10 cellular contexts compared by ENCODE assay signal in genomic region chr3:48130321-48130881, GRCh38. TPM values are rescaled to one million over a fixed set of nuclear protein-coding genes. Genes with fewer than 3 reads are reported as not detected.
A peak's percentile ranks its signal among the peaks of the same experiment; 100 is the strongest.
DNase-seq lines count a peak whose midpoint lies in the region; ATAC-seq and TF ChIP-seq lines count a peak whose summit lies in the region.
"Had no signal": no experiment of that assay in that cellular context is flagged by ENCODE, and none has a peak within 500 bp of the region (broad histone marks: within the 10 kb centered on the region; RNA-seq: fewer than 3 reads in every experiment).

No MANE protein-coding gene starts in this region.

- CTCF ChIA-PET in Caco-2 (lab: Charles Lee), result no interaction called here
- CTCF ChIA-PET in naive thymus-derived CD4-positive, alpha-beta T cell (lab: Charles Lee), result no interaction called here

- peak overlapping the region; percentile 72; the same call in 1 of the 2 replicates for H2AFZ ChIP-seq in GM23338
- peak overlapping the region; percentile 1 for H2AFZ ChIP-seq in smooth muscle cell (ENCODE audit: low read depth)

- H3K79me2 ChIP-seq in GM23338 (replicated peaks; ENCODE audit: insufficient read depth) (no peaks in the 10 kb centered on the region), smooth muscle cell (ENCODE audit: low read depth) (no peaks in the 10 kb centered on the region)

- no peak overlapping the region for H3K27ac ChIP-seq in GM23338 (ENCODE audit: low read depth)
- peak overlapping the region; percentile 64 to 88 for H3K27ac ChIP-seq in left lung
- peak overlapping the region; percentile 97 for H3K27ac ChIP-seq in smooth muscle cell (ENCODE audit: low read depth)
- H3K27ac ChIP-seq in naive thymus-derived CD4-positive, alpha-beta T cell (ENCODE audit: low read depth, low read length), result no peak overlapping the region
- H3K27ac ChIP-seq: VCaP had no signal

- H3K9me3 Mint-ChIP-seq in GM23338, result no peaks in the 10 kb centered on the region
- H3K9me3 Mint-ChIP-seq in Caco-2 (ENCODE audit: unreplicated experiment), result no peaks in the 10 kb centered on the region
- H3K9me3 Mint-ChIP-seq in naive thymus-derived CD4-positive, alpha-beta T cell, result no peaks in the 10 kb centered on the region
- H3K9me3 Mint-ChIP-seq: stimulated activated effector memory CD8-positive, alpha-beta T cell treated with anti-CD3 and anti-CD28 coated beads, Interleukin-12 subunit alpha, Interleukin-12 subunit beta, amount 100 ng/mL, for 72 hours had no signal

- peak overlapping the region; percentile 83 for H3K9ac ChIP-seq in smooth muscle cell (ENCODE audit: low read depth)

- POLR2A ChIA-PET in Caco-2 (lab: Charles Lee), result no interaction called here
- POLR2A ChIA-PET in naive thymus-derived CD4-positive, alpha-beta T cell (lab: Charles Lee), result no interaction called here

- H3K27me3 ChIP-seq in GM23338 (ENCODE audit: insufficient read depth) (no peaks in the 10 kb centered on the region), left lung (no peaks in the 10 kb centered on the region), smooth muscle cell (ENCODE audit: low read depth) (no peaks in the 10 kb centered on the region), Caco-2 (replicated peaks; ENCODE audit: control insufficient read depth, insufficient read depth, low read length) (no peaks in the 10 kb centered on the region)
- no peaks in the 10 kb centered on the region for H3K27me3 ChIP-seq in naive thymus-derived CD4-positive, alpha-beta T cell (ENCODE audit: control insufficient read depth in 2 of 2, insufficient read depth in 2 of 2, low read length in 2 of 2)

- peak; percentile 29; the same call in 1 of the 3 replicates for ATAC-seq in GM23338
- ATAC-seq in left lung, result peak; percentile 91
- no peak for ATAC-seq in HG03280 (IDR thresholded peaks at IDR 0.05; ENCODE audit: unreplicated experiment)
- no peak for ATAC-seq in naive thymus-derived CD4-positive, alpha-beta T cell
- ATAC-seq: stimulated activated effector memory CD8-positive, alpha-beta T cell treated with anti-CD3 and anti-CD28 coated beads, Interleukin-12 subunit alpha, Interleukin-12 subunit beta, amount 100 ng/mL, for 72 hours had no signal

- TF ChIP-seq CTCF in GM23338 (conservative IDR thresholded peaks at IDR 0.05; ENCODE audit: low read depth in 2 of 2) (no peak), choroid plexus epithelial cell (conservative IDR thresholded peaks at IDR 0.05; ENCODE audit: low read depth, low read length) (no peak), left lung (IDR thresholded peaks at IDR 0.05) (no peak), smooth muscle cell (IDR thresholded peaks at IDR 0.05; ENCODE audit: borderline replicate concordance, insufficient read depth, poor library complexity, severe bottlenecking) (no peak), Caco-2 (IDR thresholded peaks at IDR 0.05; ENCODE audit: insufficient read depth in 1 of 2, low read depth in 1 of 2, low read length in 1 of 2, severe bottlenecking in 1 of 2, unreplicated experiment in 1 of 2) (no peak)

- 25% methylated on average over 8 of the region's 8 CpGs for WGBS in smooth muscle cell (ENCODE audit: low lambda C conversion rate)

- H3F3A ChIP-seq in GM23338 (replicated peaks; ENCODE audit: low read depth) (no peaks in the 10 kb centered on the region), smooth muscle cell (ENCODE audit: low read depth) (peaks cover 14% of the 10 kb centered on the region)

- H3K36me3 Mint-ChIP-seq in GM23338 (ENCODE audit: low read depth) (no peaks in the 10 kb centered on the region), Caco-2 (ENCODE audit: insufficient read depth, unreplicated experiment) (no peaks in the 10 kb centered on the region)
- H3K36me3 Mint-ChIP-seq in naive thymus-derived CD4-positive, alpha-beta T cell, result no peaks in the 10 kb centered on the region
- H3K36me3 Mint-ChIP-seq: stimulated activated effector memory CD8-positive, alpha-beta T cell treated with anti-CD3 and anti-CD28 coated beads, Interleukin-12 subunit alpha, Interleukin-12 subunit beta, amount 100 ng/mL, for 72 hours had no signal

- H3K36me3 ChIP-seq in GM23338 (ENCODE audit: insufficient read depth) (no peaks in the 10 kb centered on the region), left lung (no peaks in the 10 kb centered on the region), smooth muscle cell (ENCODE audit: low read depth) (no peaks in the 10 kb centered on the region), Caco-2 (ENCODE audit: control insufficient read depth, insufficient read depth, low read length) (no peaks in the 10 kb centered on the region)
- H3K36me3 ChIP-seq in naive thymus-derived CD4-positive, alpha-beta T cell (ENCODE audit: control insufficient read depth in 2 of 3, insufficient read depth in 3 of 3, low read length in 3 of 3), result no peaks in the 10 kb centered on the region

- H3K4me1 Mint-ChIP-seq in GM23338 (peaks cover under 1% of the 10 kb centered on the region; the same call in 2 of the 3 replicates), Caco-2 (ENCODE audit: low read depth, unreplicated experiment) (no peaks in the 10 kb centered on the region)
- H3K4me1 Mint-ChIP-seq in naive thymus-derived CD4-positive, alpha-beta T cell, result peaks cover 0 to under 1% (median 0%) of the 10 kb centered on the region in 7 donors
- H3K4me1 Mint-ChIP-seq: stimulated activated effector memory CD8-positive, alpha-beta T cell treated with anti-CD3 and anti-CD28 coated beads, Interleukin-12 subunit alpha, Interleukin-12 subunit beta, amount 100 ng/mL, for 72 hours had no signal

- H4K20me1 ChIP-seq in GM23338 (replicated peaks; ENCODE audit: insufficient read depth), result no peaks in the 10 kb centered on the region
- H4K20me1 ChIP-seq in smooth muscle cell (ENCODE audit: low read depth), result no peaks in the 10 kb centered on the region

- peaks cover 11% of the 10 kb centered on the region for H3K27me3 Mint-ChIP-seq in GM23338 (ENCODE audit: insufficient read depth, low read depth, poor library complexity)
- no peaks in the 10 kb centered on the region for H3K27me3 Mint-ChIP-seq in Caco-2 (ENCODE audit: insufficient read depth, unreplicated experiment)
- H3K27me3 Mint-ChIP-seq in naive thymus-derived CD4-positive, alpha-beta T cell, result no peaks in the 10 kb centered on the region

- H3K4me3 Mint-ChIP-seq in GM23338, result no peak overlapping the region
- no peak overlapping the region for H3K4me3 Mint-ChIP-seq in Caco-2 (ENCODE audit: unreplicated experiment)
- H3K4me3 Mint-ChIP-seq in naive thymus-derived CD4-positive, alpha-beta T cell, result no peak overlapping the region
- H3K4me3 Mint-ChIP-seq: stimulated activated effector memory CD8-positive, alpha-beta T cell treated with anti-CD3 and anti-CD28 coated beads, Interleukin-12 subunit alpha, Interleukin-12 subunit beta, amount 100 ng/mL, for 72 hours had no signal

- H3K9me2 ChIP-seq in GM23338 (ENCODE audit: insufficient read depth), result no peaks in the 10 kb centered on the region

- no peaks in the 10 kb centered on the region for H3K9me3 ChIP-seq in left lung
- no peaks in the 10 kb centered on the region for H3K9me3 ChIP-seq in smooth muscle cell (replicated peaks; ENCODE audit: low read depth)
- no peaks in the 10 kb centered on the region for H3K9me3 ChIP-seq in Caco-2
- no peaks in the 10 kb centered on the region for H3K9me3 ChIP-seq in naive thymus-derived CD4-positive, alpha-beta T cell (ENCODE audit: control insufficient read depth in 2 of 3, low read length in 3 of 3)

- H3K4me1 ChIP-seq in GM23338 (ENCODE audit: insufficient read depth), result no peaks in the 10 kb centered on the region
- H3K4me1 ChIP-seq in left lung, result peaks cover 0 to 14% of the 10 kb centered on the region in 2 donors
- H3K4me1 ChIP-seq in smooth muscle cell (ENCODE audit: low read depth), result peaks cover 10% of the 10 kb centered on the region
- 0 out of 2 replicates have a peak, but pooled peaks cover 2% of the 10 kb centered on the region for H3K4me1 ChIP-seq in Caco-2
- H3K4me1 ChIP-seq in naive thymus-derived CD4-positive, alpha-beta T cell (ENCODE audit: control insufficient read depth in 2 of 2, insufficient read depth in 2 of 2, low read length in 2 of 2), result no peaks in the 10 kb centered on the region

- no peak overlapping the region for H3K4me2 ChIP-seq in GM23338
- peak overlapping the region; percentile 70 for H3K4me2 ChIP-seq in smooth muscle cell

- H3K27ac Mint-ChIP-seq in GM23338, result no peak overlapping the region
- no peak overlapping the region for H3K27ac Mint-ChIP-seq in Caco-2 (ENCODE audit: unreplicated experiment)
- no peak overlapping the region for H3K27ac Mint-ChIP-seq in naive thymus-derived CD4-positive, alpha-beta T cell
- H3K27ac Mint-ChIP-seq: stimulated activated effector memory CD8-positive, alpha-beta T cell treated with anti-CD3 and anti-CD28 coated beads, Interleukin-12 subunit alpha, Interleukin-12 subunit beta, amount 100 ng/mL, for 72 hours had no signal

- DNase-seq in GM23338 (ENCODE audit: low spot score) (no peak), choroid plexus epithelial cell (ENCODE audit: low read depth) (peak; percentile 96), left lung (peak in 1 of 2 donors; percentile 79), smooth muscle cell (lab: John Stamatoyannopoulos, UW; ENCODE audit: unreplicated experiment) (peak; percentile 43), AML-193 (lab: John Stamatoyannopoulos, UW) (no peak), Caco-2 (no peak)
- DNase-seq in naive thymus-derived CD4-positive, alpha-beta T cell, result no peak

- intact Hi-C loops in left lung (cut with DNase I) (no loop called here), Caco-2 (cut with micrococcal nuclease; ENCODE audit: unreplicated experiment) (no loop called here)
- intact Hi-C loops in naive thymus-derived CD4-positive, alpha-beta T cell (cut with micrococcal nuclease), result loop anchor here in 1 of 2 donors (5.0 kb wide), 1 partner anchor 202 kb away; the partner anchor contains the start of gene SPINK8

- BruUV-seq in Caco-2 (replicated peaks; lab: Mats Ljungman, UMichigan), result no TSS peak

- no peak overlapping the region for H3K4me3 ChIP-seq in GM23338
- H3K4me3 ChIP-seq in choroid plexus epithelial cell (ENCODE audit: low read depth, low read length), result no peak overlapping the region
- H3K4me3 ChIP-seq in left lung, result no peak overlapping the region
- no peak overlapping the region for H3K4me3 ChIP-seq in smooth muscle cell
- H3K4me3 ChIP-seq in Caco-2 (ENCODE audit: low read depth, low read length), result no peak overlapping the region
- no peak overlapping the region for H3K4me3 ChIP-seq in naive thymus-derived CD4-positive, alpha-beta T cell (ENCODE audit: low read length)

TF ChIP-seq in GM23338, 12 proteins besides CTCF, POLR2A, EP300 and RAD21 (continues in another document):
- no peak for TF ChIP-seq NANOG (IDR thresholded peaks at IDR 0.05; ENCODE audit: borderline replicate concordance)
- TF ChIP-seq ZNF331 (CRISPR knock-in tag; IDR thresholded peaks at IDR 0.05; ENCODE audit: low read depth), result no peak
- no peak for TF ChIP-seq POLR2AphosphoS5 (IDR thresholded peaks at IDR 0.05; ENCODE audit: low read depth)
- no peak for TF ChIP-seq ZNF114 (CRISPR knock-in tag; IDR thresholded peaks at IDR 0.05)

RNA-seq across cellular contexts. Expression of gene CDC25A, which starts 57.8 kb away (rescaled TPM):
- 126 and 131 TPM in 2 replicates for total RNA-seq in GM23338 (2014; rRNA removed; shearing (Covaris generic))
- polyA plus RNA-seq in GM23338 (2016; fragmentation: Nextera tagmentation; extraction: Ambion mirVana) (15.2 and 17.7 TPM in 2 replicates), smooth muscle cell (4.2 and 4.7 TPM in 2 replicates)
- total RNA-seq in left lung (1 to 10 TPM; 2.8 to 4.7 TPM), smooth muscle cell (2.5 and 4.9 TPM in 2 replicates), Caco-2 (2022) (32.1 and 35.5 TPM in 2 replicates)
- 10 to 100 TPM in 1 of 5 experiments, under 1 TPM in 1, not detected in 3; 0.61 to 20.7 TPM for total RNA-seq in naive thymus-derived CD4-positive, alpha-beta T cell
- polyA plus RNA-seq in naive thymus-derived CD4-positive, alpha-beta T cell, result not detected

Comparison
In these comparisons a context has a peak if more than half of its experiments do, and no peak if none do; other contexts are left out.
1. ATAC-seq: peak in GM23338 (single experiment) and left lung (single experiment); none in HG03280 (single experiment) and naive thymus-derived CD4-positive, alpha-beta T cell (single experiment).
2. DNase-seq: peak in choroid plexus epithelial cell (single experiment) and smooth muscle cell (single experiment); none in GM23338 (single experiment), AML-193 (0 of 2), Caco-2 (0 of 2) and naive thymus-derived CD4-positive, alpha-beta T cell (0 of 9).
3. H3K27ac ChIP-seq: peak in left lung (2 of 2) and smooth muscle cell (single experiment); none in GM23338 (single experiment) and naive thymus-derived CD4-positive, alpha-beta T cell (single experiment).